ENCODE assay signal across 9 cellular contexts in genomic region chr20:40188319-40188718, GRCh38.
"Had no signal": no experiment of that assay in that cellular context is flagged by ENCODE, and none has a peak within 500 bp of the region (broad histone marks: within the 10 kb centered on the region; RNA-seq: fewer than 3 reads in every experiment).

No MANE protein-coding gene starts in this region.

- H3K9ac ChIP-seq: GM23248 had no signal

- DNase-seq: GM23248, GOT3, H7, HFFc6, IMR-90 had no signal

- H3K27ac ChIP-seq: GM23248, HL-60 had no signal

- H3K4me3 ChIP-seq: GM23248, HAP-1, K562 had no signal

- H3K36me3 ChIP-seq: HAP-1 had no signal

- H3K4me3 Mint-ChIP-seq: HFFc6 had no signal

- H2AFZ ChIP-seq: GM23248 had no signal

- H3K9me3 ChIP-seq: HAP-1 had no signal

- H3K4me1 ChIP-seq: HAP-1 had no signal

- H3K27ac Mint-ChIP-seq: HFFc6 had no signal

- FAIRE-seq: HepG2, K562 had no signal
